8 cellular contexts compared by ENCODE assay signal in genomic region chr3:143975549-143976152, GRCh38. TPM values are rescaled to one million over a fixed set of nuclear protein-coding genes. Genes with fewer than 3 reads are reported as not detected.
A peak's percentile ranks its signal among the peaks of the same experiment; 100 is the strongest.
DNase-seq lines count a peak whose midpoint lies in the region; ATAC-seq and TF ChIP-seq lines count a peak whose summit lies in the region.

No MANE protein-coding gene starts in this region.

- peaks cover 19% of the 10 kb centered on the region for H3K4me1 Mint-ChIP-seq in endothelial cell (ENCODE audit: unreplicated experiment)

- H3K27me3 ChIP-seq in BE2C, result peaks cover 33% of the 10 kb centered on the region
- H3K27me3 ChIP-seq in ovary, result no peaks in the 10 kb centered on the region

- no peak for TF ChIP-seq POLR2A in ovary (IDR thresholded peaks at IDR 0.05)

- no peak overlapping the region for H3K27ac Mint-ChIP-seq in endothelial cell (ENCODE audit: unreplicated experiment)

- H3K27ac ChIP-seq in ovary, result no peak overlapping the region

- H3K9me3 Mint-ChIP-seq in endothelial cell (ENCODE audit: unreplicated experiment), result no peaks in the 10 kb centered on the region

- H3K9me3 ChIP-seq in BE2C (no peaks in the 10 kb centered on the region), ovary (no peaks in the 10 kb centered on the region)

- no peak for TF ChIP-seq EP300 in ovary (IDR thresholded peaks at IDR 0.05)

- ATAC-seq in HG03095 (IDR thresholded peaks at IDR 0.05; ENCODE audit: unreplicated experiment) (no peak), HG02759 (IDR thresholded peaks at IDR 0.05; ENCODE audit: unreplicated experiment) (no peak), HG03520 (IDR thresholded peaks at IDR 0.05; ENCODE audit: unreplicated experiment) (no peak)

- H3K27me3 Mint-ChIP-seq in endothelial cell (ENCODE audit: unreplicated experiment), result peaks cover 13% of the 10 kb centered on the region

- no peak overlapping the region for H3K4me3 Mint-ChIP-seq in endothelial cell (ENCODE audit: unreplicated experiment)

- H3K36me3 Mint-ChIP-seq in endothelial cell (ENCODE audit: low read depth, unreplicated experiment), result peaks cover 5% of the 10 kb centered on the region

- intact Hi-C loops in ovary (cut with DNase I), result no loop called here

- 11 to 23% (median 11%) methylated on average over 3 of the region's 3 CpGs for WGBS in ovary, 3 donors

- H3K4me3 ChIP-seq in BE2C (ENCODE audit: low read depth, low read length) (no peak overlapping the region), ovary (no peak overlapping the region)

- H3K4me1 ChIP-seq in BE2C, result no peaks in the 10 kb centered on the region
- H3K4me1 ChIP-seq in ovary (ENCODE audit: insufficient read depth), result peaks cover 3% of the 10 kb centered on the region

- DNase-seq in BE2C (no peak), HCEC 1CT (peak; percentile 70), OCI-M1 (lab: John Stamatoyannopoulos, UW) (peak; percentile 87), endothelial cell (ENCODE audit: low spot score) (no peak), ovary (no peak)

- peak; percentile 60 for TF ChIP-seq CTCF in BE2C (IDR thresholded peaks at IDR 0.05; ENCODE audit: low read depth, low read length)
- TF ChIP-seq CTCF in endothelial cell (IDR thresholded peaks at IDR 0.05; ENCODE audit: unreplicated experiment), result peak; percentile 76
- peak in 2 of 3 donors; percentile 35 to 41 for TF ChIP-seq CTCF in ovary (IDR thresholded peaks at IDR 0.05)

- H3K36me3 ChIP-seq in BE2C, result no peaks in the 10 kb centered on the region
- no peaks in the 10 kb centered on the region for H3K36me3 ChIP-seq in ovary

RNA-seq across cellular contexts. Expression of gene DIPK2A, which starts 4.0 kb away (rescaled TPM):
- 0.42 TPM for polyA plus RNA-seq in BE2C (2012; ENCODE audit: insufficient read depth, insufficient read length, low read depth)
- 21.4 TPM for total RNA-seq in endothelial cell (ENCODE audit: unreplicated experiment)
- total RNA-seq in ovary, result 10 to 100 TPM; 22.1 to 50.2 (median 30.7) TPM
- polyA plus RNA-seq in ovary, result 10 to 100 TPM; 17.6 to 36.6 TPM

Comparison
In these comparisons a context has a peak if more than half of its experiments do, and no peak if none do; other contexts are left out.
1. DNase-seq: peak in HCEC 1CT (single experiment) and OCI-M1 (single experiment); none in BE2C (single experiment), endothelial cell (single experiment) and ovary (0 of 5).
2. Peak in every context shown above with its lines, with median percentiles within 50 percentile points of each other: CTCF ChIP-seq.